In genomic region chr1:94049791-94050190, GRCh38 we compare ENCODE assay signal across 1 cellular context.
TF ChIP-seq lines count a peak whose summit lies in the region.

No MANE protein-coding gene starts in this region.

TF ChIP-seq in A549, 52 proteins besides CTCF, POLR2A, EP300 and RAD21 (continued from another document):
- TF ChIP-seq PBX3 (IDR thresholded peaks at IDR 0.05): no peak
- TF ChIP-seq E2F6 (IDR thresholded peaks at IDR 0.05; ENCODE audit: borderline replicate concordance, low read depth): no peak
- TF ChIP-seq BCL3 (IDR thresholded peaks at IDR 0.05): no peak
- TF ChIP-seq SREBF2 (IDR thresholded peaks at IDR 0.05): no peak
